9 cellular contexts compared by ENCODE assay signal in genomic region chr10:124416733-124417132, GRCh38. TPM values are rescaled to one million over a fixed set of nuclear protein-coding genes. Genes with fewer than 3 reads are reported as not detected.
DNase-seq lines count a peak whose midpoint lies in the region; ATAC-seq and TF ChIP-seq lines count a peak whose summit lies in the region.
"Had no signal": no experiment of that assay in that cellular context is flagged by ENCODE, and none has a peak within 500 bp of the region (broad histone marks: within the 10 kb centered on the region; RNA-seq: fewer than 3 reads in every experiment).

No MANE protein-coding gene starts in this region.

- H3K27me3 ChIP-seq in dorsolateral prefrontal cortex = no peaks in the 10 kb centered on the region

- intact Hi-C loops in dorsolateral prefrontal cortex (cut with DNase I) = loop anchor here (5.0 to 10.0 kb wide), 3 partner anchors 46 to 1412 kb away; partner anchors contain the start of genes ACADSB (in 1 of the 2), IKZF5 (in 1 of the 2) and LHPP (in 1 of the 2)
- intact Hi-C loops in cardiac septum (cut with DNase I) = loop anchor here (10.0 kb wide), 1 partner anchor 1262 kb away; the partner anchor contains the start of gene BUB3

- peak overlapping the region in 54 of 59 donors; percentile 10 to 100 (median 92) for H3K4me3 ChIP-seq in dorsolateral prefrontal cortex

- peak overlapping the region in 28 of 59 donors; percentile 8 to 95 (median 54) for H3K27ac ChIP-seq in dorsolateral prefrontal cortex

- no peak for TF ChIP-seq CTCF in dorsolateral prefrontal cortex (IDR thresholded peaks at IDR 0.05 in 54 of 56, conservative IDR thresholded peaks at IDR 0.05 in 2 of 56; ENCODE audit: low read depth in 1 of 56, partially characterized antibody in 56 of 56)

- peak; percentile 48 for DNase-seq in AG08396 (ENCODE audit: low spot score)
- DNase-seq in HuH-7 (ENCODE audit: low spot score) = peak; percentile 42
- DNase-seq in dorsolateral prefrontal cortex = no peak
- DNase-seq in mucosa of gallbladder (ENCODE audit: low spot score) = peak; percentile 36
- no peak for DNase-seq in GF-D8 (lab: John Stamatoyannopoulos, UW)
- DNase-seq in cardiac septum (ENCODE audit: low spot score) = no peak
- DNase-seq: NCI-H69 had no signal

- ATAC-seq in HG03439 (IDR thresholded peaks at IDR 0.05; ENCODE audit: unreplicated experiment) (no peak), HG02571 (IDR thresholded peaks at IDR 0.05; ENCODE audit: unreplicated experiment) (no peak)

RNA-seq across cellular contexts. Expression of gene OAT, which starts 2.0 kb away (rescaled TPM):
- total RNA-seq in dorsolateral prefrontal cortex (100 to 1,000 TPM in 115 of 120 experiments, 10 to 100 TPM in 5; 79.4 to 200 (median 151) TPM), mucosa of gallbladder (133 TPM), cardiac septum (38.0 TPM)

RNA-seq across cellular contexts. Expression of gene NKX1-2, which starts 33.1 kb away (rescaled TPM):
- 1 to 10 TPM in 21 of 120 experiments, under 1 TPM in 99; 0.14 to 1.9 (median 0.59) TPM for total RNA-seq in dorsolateral prefrontal cortex
- 0.09 TPM for total RNA-seq in mucosa of gallbladder
- not detected for total RNA-seq in cardiac septum

RNA-seq across cellular contexts. Expression of gene LHPP, which starts 44.9 kb away (rescaled TPM):
- total RNA-seq in dorsolateral prefrontal cortex (100 to 1,000 TPM in 93 of 120 experiments, 10 to 100 TPM in 27; 62.4 to 585 (median 134) TPM), mucosa of gallbladder (35.9 TPM), cardiac septum (13.9 TPM)

Comparison
In these comparisons a context has a peak if more than half of its experiments do, and no peak if none do; other contexts are left out.
1. DNase-seq: peak in AG08396 (single experiment), HuH-7 (single experiment) and mucosa of gallbladder (single experiment); none in dorsolateral prefrontal cortex (0 of 10), GF-D8 (single experiment) and cardiac septum (single experiment).